ENCODE assay signal across 22 cellular contexts in the genomic region with DNA sequence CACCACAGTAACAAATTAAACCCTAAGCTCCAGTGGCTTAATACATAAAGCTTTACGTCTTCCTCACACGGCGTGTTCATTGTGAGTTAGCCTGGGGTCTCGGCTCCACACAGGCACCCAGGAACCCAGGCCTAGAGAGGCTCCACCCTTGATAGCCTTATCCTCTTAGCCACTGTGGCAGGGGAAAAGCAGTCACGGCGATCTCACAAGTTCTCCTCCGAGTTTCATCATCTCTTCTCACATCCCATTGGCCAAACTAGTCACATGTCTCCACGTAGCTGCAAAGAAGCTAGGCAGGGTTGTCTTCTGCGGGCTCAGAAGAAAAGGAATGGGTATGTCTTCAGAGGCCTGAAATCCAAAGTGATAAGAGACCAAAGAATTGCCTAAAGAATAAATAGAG.
DNase-seq lines count a peak whose midpoint lies in the region; ATAC-seq and TF ChIP-seq lines count a peak whose summit lies in the region.
"Had no signal": no experiment of that assay in that cellular context is flagged by ENCODE, and none has a peak within 500 bp of the region (broad histone marks: within the 10 kb centered on the region; RNA-seq: fewer than 3 reads in every experiment).

No MANE protein-coding gene starts in this region.

- H3K36me3 Mint-ChIP-seq in activated CD8-positive, alpha-beta memory T cell treated with anti-CD3 and anti-CD28 coated beads, Interleukin-2, amount 10 ng/mL, durations not matched to agents 7 days and 5 days: no peaks in the 10 kb centered on the region
- no peaks in the 10 kb centered on the region for H3K36me3 Mint-ChIP-seq in osteocyte (ENCODE audit: unreplicated experiment)

- no peaks in the 10 kb centered on the region for H3K36me3 ChIP-seq in esophagus muscularis mucosa
- H3K36me3 ChIP-seq: MG63, Peyer's patch had no signal

- H3K9me3 ChIP-seq in esophagus muscularis mucosa: peaks cover 0 to 10% (median under 1%) of the 10 kb centered on the region in 4 donors
- H3K9me3 ChIP-seq: MG63, Peyer's patch had no signal

- no peak overlapping the region for H3K27ac ChIP-seq in esophagus muscularis mucosa (replicated peaks in 1 of 4)
- no peak overlapping the region for H3K27ac ChIP-seq in substantia nigra (ENCODE audit: low read depth, low read length, poor library complexity, severe bottlenecking)
- H3K27ac ChIP-seq: Peyer's patch, SK-N-MC had no signal

- ATAC-seq in activated CD8-positive, alpha-beta memory T cell treated with anti-CD3 and anti-CD28 coated beads, Interleukin-2, amount 10 ng/mL, durations not matched to agents 7 days and 5 days: no peak

- H3K4me1 Mint-ChIP-seq in activated CD8-positive, alpha-beta memory T cell treated with anti-CD3 and anti-CD28 coated beads, Interleukin-2, amount 10 ng/mL, durations not matched to agents 7 days and 5 days: no peaks in the 10 kb centered on the region
- no peaks in the 10 kb centered on the region for H3K4me1 Mint-ChIP-seq in osteocyte (ENCODE audit: unreplicated experiment)

- WGBS in esophagus muscularis mucosa: 60% methylated on average over 9 of the region's 9 CpGs

- no peak for TF ChIP-seq POLR2A in esophagus muscularis mucosa (IDR thresholded peaks at IDR 0.05; ENCODE audit: low read depth)

- H3K4me3 Mint-ChIP-seq in activated CD8-positive, alpha-beta memory T cell treated with anti-CD3 and anti-CD28 coated beads, Interleukin-2, amount 10 ng/mL, durations not matched to agents 7 days and 5 days: no peak overlapping the region
- no peak overlapping the region for H3K4me3 Mint-ChIP-seq in osteocyte (ENCODE audit: unreplicated experiment)

- H3K9me3 Mint-ChIP-seq in activated CD8-positive, alpha-beta memory T cell treated with anti-CD3 and anti-CD28 coated beads, Interleukin-2, amount 10 ng/mL, durations not matched to agents 7 days and 5 days (ENCODE audit: low read depth): no peaks in the 10 kb centered on the region
- peaks cover 26% of the 10 kb centered on the region for H3K9me3 Mint-ChIP-seq in osteocyte (ENCODE audit: unreplicated experiment)

- no peaks in the 10 kb centered on the region for H3K4me1 ChIP-seq in esophagus muscularis mucosa
- H3K4me1 ChIP-seq: Peyer's patch had no signal

- no peak overlapping the region for H3K27ac Mint-ChIP-seq in activated CD8-positive, alpha-beta memory T cell treated with anti-CD3 and anti-CD28 coated beads, Interleukin-2, amount 10 ng/mL, durations not matched to agents 7 days and 5 days
- no peak overlapping the region for H3K27ac Mint-ChIP-seq in osteocyte (ENCODE audit: unreplicated experiment)

- TF ChIP-seq CTCF in esophagus muscularis mucosa (IDR thresholded peaks at IDR 0.05) (no peak), osteocyte (IDR thresholded peaks at IDR 0.05) (no peak)

- CTCF ChIA-PET in activated CD8-positive, alpha-beta memory T cell treated with anti-CD3 and anti-CD28 coated beads, Interleukin-2, amount 10 ng/mL, durations not matched to agents 7 days and 5 days (lab: Charles Lee): no interaction called here

- peaks cover 0 to 52% (median 0%) of the 10 kb centered on the region in 4 donors for H3K27me3 ChIP-seq in esophagus muscularis mucosa
- H3K27me3 ChIP-seq: MG63, Peyer's patch had no signal

- no peak overlapping the region for H3K4me3 ChIP-seq in esophagus muscularis mucosa
- H3K4me3 ChIP-seq: MG63, Peyer's patch, SK-N-MC had no signal

- TF ChIP-seq EP300 in esophagus muscularis mucosa (IDR thresholded peaks at IDR 0.05): no peak

- intact Hi-C loops in esophagus muscularis mucosa (cut with DNase I): no loop called here

- peak; percentile 14 for DNase-seq in activated CD8-positive, alpha-beta memory T cell treated with anti-CD3 and anti-CD28 coated beads, Interleukin-2, amount 10 ng/mL, durations not matched to agents 7 days and 5 days
- DNase-seq in activated CD8-positive, alpha-beta memory T cell treated with anti-CD3 and anti-CD28 coated beads, Interleukin-2, amount 50 U/mL, for 4 hours: no peak
- DNase-seq in OCI-M1 (lab: John Stamatoyannopoulos, UW) (peak; percentile 12), esophagus muscularis mucosa (ENCODE audit: extremely low spot score) (peak; percentile 77), osteocyte (ENCODE audit: extremely low spot score, unreplicated experiment) (peak; percentile 56), glomerular visceral epithelial cell (ENCODE audit: extremely low spot score) (no peak), substantia nigra (lab: John Stamatoyannopoulos, UW) (no peak), AG08395 (ENCODE audit: low spot score) (no peak)
- DNase-seq: 8988T, ACHN, DMS153, DND-41, KBM-7, MG63, NCI-H1105 treated with DMSO at 0.1 percent for 48 hours, NCI-H146, NCI-H2029 treated with DMSO at 0.1 percent for 48 hours, NCI-H2227 treated with DMSO at 0.1 percent for 48 hours, NCI-H69, Peyer's patch, SIG-M5 had no signal

- H3K27me3 Mint-ChIP-seq in activated CD8-positive, alpha-beta memory T cell treated with anti-CD3 and anti-CD28 coated beads, Interleukin-2, amount 10 ng/mL, durations not matched to agents 7 days and 5 days: no peaks in the 10 kb centered on the region
- no peaks in the 10 kb centered on the region for H3K27me3 Mint-ChIP-seq in osteocyte (ENCODE audit: unreplicated experiment)

Comparison
In these comparisons a context has a peak if more than half of its experiments do, and no peak if none do; other contexts are left out.
1. DNase-seq: peak in activated CD8-positive, alpha-beta memory T cell treated with anti-CD3 and anti-CD28 coated beads, Interleukin-2, amount 10 ng/mL, durations not matched to agents 7 days and 5 days (single experiment), OCI-M1 (single experiment), esophagus muscularis mucosa (single experiment) and osteocyte (single experiment); none in activated CD8-positive, alpha-beta memory T cell treated with anti-CD3 and anti-CD28 coated beads, Interleukin-2, amount 50 U/mL, for 4 hours (single experiment), glomerular visceral epithelial cell (single experiment), substantia nigra (0 of 49) and AG08395 (single experiment).